ENCODE assay signal across 1 cellular context in genomic region chr19:16874250-16874977, GRCh38.
TF ChIP-seq lines count a peak whose summit lies in the region.

No MANE protein-coding gene starts in this region.

TF ChIP-seq in endothelial cell of umbilical vein, 7 proteins besides CTCF, POLR2A, EP300 and RAD21 (continued from another document):
- TF ChIP-seq MAX (IDR thresholded peaks at IDR 0.05; ENCODE audit: insufficient read depth, insufficient read length): no peak
